In genomic region chr14:69612759-69613145, GRCh38 we compare ENCODE assay signal across 8 cellular contexts. TPM values are rescaled to one million over a fixed set of nuclear protein-coding genes. Genes with fewer than 3 reads are reported as not detected.
A peak's percentile ranks its signal among the peaks of the same experiment; 100 is the strongest.
DNase-seq lines count a peak whose midpoint lies in the region; ATAC-seq and TF ChIP-seq lines count a peak whose summit lies in the region.

No MANE protein-coding gene starts in this region.

- H3K27ac ChIP-seq in duodenal mucosa (ENCODE audit: low read depth, low read length) (peak overlapping the region; percentile 95), neural cell (ENCODE audit: low read length) (peak overlapping the region; percentile 56)

- H3K9ac ChIP-seq in duodenal mucosa (ENCODE audit: low read depth in 1 of 2, low read length in 2 of 2) (peak overlapping the region; percentile 83 to 91), neural cell (ENCODE audit: low read length) (peak overlapping the region; percentile 80)

- ATAC-seq in HG03175 (IDR thresholded peaks at IDR 0.05; ENCODE audit: unreplicated experiment) = no peak

- peak overlapping the region; percentile 77 for H3K4me2 ChIP-seq in neural cell (ENCODE audit: low read length)

- DNase-seq in GM10248 (ENCODE audit: extremely low spot score) (no peak), NCI-H1694 treated with DMSO at 0.1 percent for 48 hours (lab: John Stamatoyannopoulos, UW) (peak; percentile 87), NCI-H446 (lab: John Stamatoyannopoulos, UW) (no peak), OCI-M2 (lab: John Stamatoyannopoulos, UW; ENCODE audit: unreplicated experiment) (no peak)
- DNase-seq in activated CD4-positive, alpha-beta T cell treated with anti-CD3 and anti-CD28 coated beads, Interleukin-2, amount 50 U/mL, for 4 hours = no peak

- H3K79me2 ChIP-seq in neural cell (replicated peaks; ENCODE audit: insufficient read depth, low read length) = peaks cover 46% of the 10 kb centered on the region

- H4K20me1 ChIP-seq in neural cell (ENCODE audit: insufficient read depth) = no peaks in the 10 kb centered on the region

- H3K36me3 ChIP-seq in duodenal mucosa (ENCODE audit: control insufficient read depth in 1 of 2, insufficient read depth in 2 of 2, low read length in 2 of 2) (no peaks in the 10 kb centered on the region), neural cell (ENCODE audit: insufficient read depth, low read length) (no peaks in the 10 kb centered on the region)

- peaks cover 57 to 59% of the 10 kb centered on the region in 2 donors for H3K4me1 ChIP-seq in duodenal mucosa (ENCODE audit: control insufficient read depth in 1 of 2, insufficient read depth in 2 of 2, low read length in 2 of 2)

- no peak for TF ChIP-seq EP300 in neural cell (conservative IDR thresholded peaks at IDR 0.05; ENCODE audit: poor library complexity, severe bottlenecking)

- H3K27me3 ChIP-seq in duodenal mucosa (ENCODE audit: control insufficient read depth in 1 of 2, insufficient read depth in 2 of 2, low read length in 2 of 2) = no peaks in the 10 kb centered on the region
- no peaks in the 10 kb centered on the region for H3K27me3 ChIP-seq in neural cell (ENCODE audit: insufficient read depth, low read depth, low read length)

- CTCF ChIA-PET in GM10248 (lab: Yijun Ruan, JAX) = interaction anchor here (1.4 to 2.0 kb wide), 4 partner anchors 12 to 115 kb away, joined by 3 to 6 read pairs (median 4); no protein-coding TSS in a partner anchor

- TF ChIP-seq CTCF in GM10248 (IDR thresholded peaks at IDR 0.05; ENCODE audit: control extremely low read depth, extremely low read depth, low read depth, missing control alignments) (peak; percentile 14), neural cell (IDR thresholded peaks at IDR 0.05; ENCODE audit: poor library complexity, severe bottlenecking) (peak; percentile 57)

- H2AFZ ChIP-seq in neural cell (ENCODE audit: low read depth, low read length) = no peak overlapping the region

- POLR2A ChIA-PET in GM10248 (lab: Yijun Ruan, JAX) = interaction anchor here (1.6 to 2.3 kb wide), 2 partner anchors 13 to 16 kb away, joined by 4 to 8 read pairs; no protein-coding TSS in a partner anchor

- no peaks in the 10 kb centered on the region for H3K9me2 ChIP-seq in neural cell (ENCODE audit: insufficient read depth, low read length)

- no peaks in the 10 kb centered on the region for H3K9me3 ChIP-seq in duodenal mucosa (ENCODE audit: control insufficient read depth in 1 of 2, low read length in 2 of 2)
- no peaks in the 10 kb centered on the region for H3K9me3 ChIP-seq in neural cell (ENCODE audit: low read length)

- H3K4me3 ChIP-seq in duodenal mucosa (ENCODE audit: low read depth in 1 of 2, low read length in 2 of 2) = peak overlapping the region; percentile 82 to 85
- H3K4me3 ChIP-seq in neural cell (ENCODE audit: low read length) = peak overlapping the region; percentile 92

- no peak for TF ChIP-seq RAD21 in neural cell (conservative IDR thresholded peaks at IDR 0.05)

- H3F3A ChIP-seq in neural cell (ENCODE audit: insufficient read depth, low read length, poor library complexity, severe bottlenecking) = no peaks in the 10 kb centered on the region

TF ChIP-seq in neural cell, 6 proteins besides CTCF, POLR2A, EP300 and RAD21:
- no peak for TF ChIP-seq EZH2 (IDR thresholded peaks at IDR 0.05; ENCODE audit: borderline replicate concordance, insufficient read depth, low read length, poor library complexity, severe bottlenecking)
- peak; percentile 48 for TF ChIP-seq MXI1 (conservative IDR thresholded peaks at IDR 0.05; ENCODE audit: poor library complexity, severe bottlenecking)
- no peak for TF ChIP-seq TAF1 (IDR thresholded peaks at IDR 0.05; ENCODE audit: low read depth)
- no peak for TF ChIP-seq POLR2AphosphoS5 (IDR thresholded peaks at IDR 0.05)

RNA-seq across cellular contexts. Expression of gene SUSD6, which starts 1.4 kb away (rescaled TPM):
- polyA plus RNA-seq in neural cell = 5.1 and 5.2 TPM in 2 replicates
- polyA minus RNA-seq in neural cell = 11.7 and 14.2 TPM in 2 replicates

RNA-seq across cellular contexts. Expression of gene CCDC177, which starts 38.1 kb away (rescaled TPM):
- polyA plus RNA-seq in neural cell = 3.2 and 4.3 TPM in 2 replicates
- 14.9 and 16.3 TPM in 2 replicates for polyA minus RNA-seq in neural cell
